8 cellular contexts compared by ENCODE assay signal in the genomic region with DNA sequence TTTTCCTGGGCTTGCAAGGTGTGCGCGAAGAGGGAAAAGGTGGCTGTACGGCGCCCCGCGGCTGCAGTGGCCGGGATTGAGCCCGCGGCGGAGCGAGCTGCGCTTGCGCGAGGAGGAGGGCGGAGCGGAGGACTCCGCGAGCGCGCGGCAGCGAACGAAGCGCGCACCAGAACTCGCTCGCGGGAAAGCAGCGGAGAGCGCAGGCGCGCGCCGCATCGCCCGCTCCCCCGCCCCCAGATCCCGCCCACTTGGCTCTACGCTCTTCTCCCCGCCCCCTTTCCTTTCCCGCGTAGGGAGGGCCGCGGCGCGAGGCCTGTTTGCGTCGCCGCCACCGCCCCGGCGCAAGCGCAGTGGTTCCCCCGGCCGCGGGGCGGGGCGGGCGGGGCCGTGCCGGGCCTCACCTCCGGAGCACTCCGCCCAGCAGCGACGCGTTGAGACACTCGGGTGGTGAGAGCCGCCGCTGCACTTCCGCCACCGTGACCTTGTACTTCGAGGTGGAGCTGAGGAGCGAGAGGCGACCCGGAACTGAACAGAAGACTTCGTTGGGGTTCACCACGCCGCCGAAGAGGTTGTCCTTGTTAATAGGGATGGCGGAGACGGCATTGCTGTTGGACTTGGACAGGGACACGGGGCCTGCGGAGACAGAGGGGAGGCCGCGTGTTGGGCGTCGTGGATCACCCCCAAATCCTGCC. TPM values are rescaled to one million over a fixed set of nuclear protein-coding genes. Genes with fewer than 3 reads are reported as not detected.
A peak's percentile ranks its signal among the peaks of the same experiment; 100 is the strongest.
DNase-seq lines count a peak whose midpoint lies in the region; ATAC-seq and TF ChIP-seq lines count a peak whose summit lies in the region.

No MANE protein-coding gene starts in this region.

- H3K9me3 Mint-ChIP-seq in naive thymus-derived CD8-positive, alpha-beta T cell = peaks cover 10 to 66% (median 47%) of the 10 kb centered on the region in 9 donors
- H3K9me3 Mint-ChIP-seq in stimulated activated memory B cell treated with anti-CD40 and anti-IgM and Interleukin-4, amounts not matched to agents 10 μg/mL and 1 μg/mL and 100 μg/mL, for 72 hours = peaks cover 11% of the 10 kb centered on the region

- peak; percentile 56 to 69 (median 58) for TF ChIP-seq CTCF in esophagus muscularis mucosa (IDR thresholded peaks at IDR 0.05)

- no peak for TF ChIP-seq EP300 in esophagus muscularis mucosa (IDR thresholded peaks at IDR 0.05)

- peaks cover 33 to 80% (median 44%) of the 10 kb centered on the region in 5 donors for H3K27me3 Mint-ChIP-seq in naive thymus-derived CD8-positive, alpha-beta T cell
- H3K27me3 Mint-ChIP-seq in stimulated activated memory B cell treated with anti-CD40 and anti-IgM and Interleukin-4, amounts not matched to agents 10 μg/mL and 1 μg/mL and 100 μg/mL, for 72 hours = peaks cover 55% of the 10 kb centered on the region

- H3K4me1 Mint-ChIP-seq in naive thymus-derived CD8-positive, alpha-beta T cell = peaks cover 0 to 16% (median 12%) of the 10 kb centered on the region in 4 donors
- H3K4me1 Mint-ChIP-seq in stimulated activated memory B cell treated with anti-CD40 and anti-IgM and Interleukin-4, amounts not matched to agents 10 μg/mL and 1 μg/mL and 100 μg/mL, for 72 hours = no peaks in the 10 kb centered on the region

- ATAC-seq in GM21528 (IDR thresholded peaks at IDR 0.05; ENCODE audit: low FRiP score, unreplicated experiment) = peak; percentile 96
- peak; percentile 91 to 92 for ATAC-seq in naive thymus-derived CD8-positive, alpha-beta T cell
- peak; percentile 98 for ATAC-seq in stimulated activated memory B cell treated with anti-CD40 and anti-IgM and Interleukin-4, amounts not matched to agents 10 μg/mL and 1 μg/mL and 100 μg/mL, for 72 hours

- H3K27ac Mint-ChIP-seq in naive thymus-derived CD8-positive, alpha-beta T cell = peak overlapping the region; percentile 53 to 89 (median 80)
- peak overlapping the region; percentile 83 for H3K27ac Mint-ChIP-seq in stimulated activated memory B cell treated with anti-CD40 and anti-IgM and Interleukin-4, amounts not matched to agents 10 μg/mL and 1 μg/mL and 100 μg/mL, for 72 hours

- peaks cover 5 to 13% (median 10%) of the 10 kb centered on the region in 3 donors for H3K36me3 Mint-ChIP-seq in naive thymus-derived CD8-positive, alpha-beta T cell
- peaks cover 1% of the 10 kb centered on the region for H3K36me3 Mint-ChIP-seq in stimulated activated memory B cell treated with anti-CD40 and anti-IgM and Interleukin-4, amounts not matched to agents 10 μg/mL and 1 μg/mL and 100 μg/mL, for 72 hours

- peak; percentile 55 for DNase-seq in DMS53 treated with DMSO at 0.1 percent for 48 hours (lab: John Stamatoyannopoulos, UW; ENCODE audit: unreplicated experiment)
- peak; percentile 91 for DNase-seq in HuH-7 (ENCODE audit: low spot score)
- peak; percentile 77 for DNase-seq in OCI-M2 (lab: John Stamatoyannopoulos, UW; ENCODE audit: unreplicated experiment)
- peak; percentile 82 for DNase-seq in activated T-cell treated with anti-CD3 and anti-CD28 coated beads, Interleukin-2, amount 50 U/mL, for 1 hour
- peak; percentile 93 for DNase-seq in esophagus muscularis mucosa (ENCODE audit: extremely low spot score)
- DNase-seq in naive thymus-derived CD8-positive, alpha-beta T cell = peak; percentile 67 to 90 (median 81)

- H3K9me3 ChIP-seq in esophagus muscularis mucosa = peaks cover 0 to 4% (median 0%) of the 10 kb centered on the region in 4 donors

- H3K27me3 ChIP-seq in esophagus muscularis mucosa = peaks cover 0 to 51% (median 21%) of the 10 kb centered on the region in 4 donors

- under 1% methylated on average over 17 of the region's 87 CpGs for WGBS in esophagus muscularis mucosa

- intact Hi-C loops in esophagus muscularis mucosa (cut with DNase I) = loop anchor here (10.0 kb wide), 1 partner anchor 1131 kb away; the partner anchor contains the start of gene TMEM170B

- peak overlapping the region; percentile 74 to 89 (median 84) for H3K4me3 Mint-ChIP-seq in naive thymus-derived CD8-positive, alpha-beta T cell
- peak overlapping the region; percentile 86 for H3K4me3 Mint-ChIP-seq in stimulated activated memory B cell treated with anti-CD40 and anti-IgM and Interleukin-4, amounts not matched to agents 10 μg/mL and 1 μg/mL and 100 μg/mL, for 72 hours

- H3K27ac ChIP-seq in esophagus muscularis mucosa (replicated peaks in 1 of 4) = peak overlapping the region; percentile 29 to 68 (median 63)

- H3K36me3 ChIP-seq in esophagus muscularis mucosa = no peaks in the 10 kb centered on the region

- H3K4me3 ChIP-seq in esophagus muscularis mucosa = peak overlapping the region; percentile 54 to 62 (median 60)

- POLR2A ChIA-PET in naive thymus-derived CD8-positive, alpha-beta T cell (lab: Charles Lee) = no interaction called here

- peaks cover 7 to 25% (median 20%) of the 10 kb centered on the region in 4 donors for H3K4me1 ChIP-seq in esophagus muscularis mucosa

- no peak for TF ChIP-seq POLR2A in esophagus muscularis mucosa (IDR thresholded peaks at IDR 0.05; ENCODE audit: low read depth)

RNA-seq across cellular contexts. Expression of gene TFAP2A, which starts 10.6 kb away (rescaled TPM):
- total RNA-seq in esophagus muscularis mucosa = 1 to 10 TPM in 3 of 4 donors, under 1 TPM in 1; 0.69 to 3.0 (median 1.3) TPM
- not detected for total RNA-seq in naive thymus-derived CD8-positive, alpha-beta T cell
- not detected for polyA plus RNA-seq in naive thymus-derived CD8-positive, alpha-beta T cell

Comparison
In these comparisons a context has a peak if more than half of its experiments do, and no peak if none do; other contexts are left out.
1. Peak in every context shown above with its lines: DNase-seq, ATAC-seq, H3K4me3 ChIP-seq and H3K27ac ChIP-seq.